In the genomic region with DNA sequence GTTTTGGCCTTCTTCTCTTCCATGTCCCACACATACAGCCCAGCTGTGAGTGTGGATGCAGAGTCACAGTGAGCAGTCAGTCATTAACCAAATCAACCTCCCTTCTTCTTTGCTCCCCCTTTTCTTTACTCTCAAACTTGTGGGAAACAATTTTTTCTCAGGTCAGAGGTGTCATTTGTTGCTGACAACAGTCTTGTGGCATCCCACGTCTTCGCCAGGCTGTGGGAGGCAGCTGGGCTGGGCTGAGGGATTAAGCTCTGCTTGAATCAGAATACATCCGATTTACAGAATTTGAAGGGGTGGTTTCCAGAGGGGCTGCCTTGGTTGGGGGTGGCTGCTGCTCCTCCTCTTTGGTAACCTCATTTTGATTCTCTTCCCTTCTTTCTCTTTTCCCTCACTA, we compare ENCODE assay signal across 1 cellular context.
TF ChIP-seq lines count a peak whose summit lies in the region.

No MANE protein-coding gene starts in this region.

TF ChIP-seq in H1, 55 proteins besides CTCF, POLR2A, EP300 and RAD21:
- TF ChIP-seq CHD2 (IDR thresholded peaks at IDR 0.05; ENCODE audit: low read length) (no peak), MAFK (IDR thresholded peaks at IDR 0.05; ENCODE audit: low read depth, low read length) (no peak), CBX5 (IDR thresholded peaks at IDR 0.05; ENCODE audit: low read depth, low read length) (no peak)
